ENCODE assay signal across 22 cellular contexts in genomic region chr14:48665077-48665784, GRCh38.
DNase-seq lines count a peak whose midpoint lies in the region; ATAC-seq and TF ChIP-seq lines count a peak whose summit lies in the region.
"Had no signal": no experiment of that assay in that cellular context is flagged by ENCODE, and none has a peak within 500 bp of the region (broad histone marks: within the 10 kb centered on the region; RNA-seq: fewer than 3 reads in every experiment).

No MANE protein-coding gene starts in this region.

- H3K4me3 ChIP-seq in SU-DHL-6 (ENCODE audit: insufficient read depth, low read length, poor library complexity, severe bottlenecking) (no peak overlapping the region), fibroblast of pulmonary artery (replicated peaks; ENCODE audit: low read depth, low read length) (no peak overlapping the region)
- H3K4me3 ChIP-seq: SK-N-MC had no signal

- no peak overlapping the region for H3K27ac ChIP-seq in SU-DHL-6 (ENCODE audit: low read depth, low read length)
- H3K27ac ChIP-seq: C4-2B, SK-N-MC had no signal

- H3K27me3 ChIP-seq in SU-DHL-6 (ENCODE audit: low read length), result no peaks in the 10 kb centered on the region

- no peaks in the 10 kb centered on the region for H3K79me2 ChIP-seq in SU-DHL-6 (ENCODE audit: insufficient read depth, low read length)

- no peaks in the 10 kb centered on the region for H3K9me2 ChIP-seq in SU-DHL-6 (replicated peaks; ENCODE audit: insufficient read depth, low read length)

- H2AFZ ChIP-seq in SU-DHL-6 (ENCODE audit: low read depth, low read length, severe bottlenecking), result peak overlapping the region; percentile 43

- H3K4me2 ChIP-seq in SU-DHL-6 (ENCODE audit: low read depth, low read length, poor library complexity, severe bottlenecking), result no peak overlapping the region

- H3F3A ChIP-seq in SU-DHL-6 (ENCODE audit: insufficient read depth), result no peaks in the 10 kb centered on the region

- no peaks in the 10 kb centered on the region for H4K20me1 ChIP-seq in SU-DHL-6 (ENCODE audit: low read depth, low read length)

- peak; percentile 20 for DNase-seq in HT1080 (ENCODE audit: low read depth)
- peak; percentile 0 for DNase-seq in fibroblast of pulmonary artery (ENCODE audit: low read depth)
- peak; percentile 26 for DNase-seq in non-pigmented ciliary epithelial cell (ENCODE audit: low read depth)
- DNase-seq in NCI-H187 (lab: John Stamatoyannopoulos, UW), result no peak
- no peak for DNase-seq in NK-92 treated with Interleukin-12 subunit alpha and Interleukin-12 subunit beta, amount 100 ng/mL, for 24 hours (lab: John Stamatoyannopoulos, UW)
- DNase-seq: DMS53, GDM1, KG1, NCI-H1092 treated with DMSO at 0.1 percent for 48 hours, NCI-H146, NCI-H2029 treated with DMSO at 0.1 percent for 48 hours, NCI-H524 treated with DMSO at 0.1 percent for 48 hours, NCI-H82, OCI-M1, RPMI8226, SHP77 treated with DMSO at 0.1 percent for 48 hours had no signal

- ATAC-seq in HG02885 (IDR thresholded peaks at IDR 0.05; ENCODE audit: poor library complexity, unreplicated experiment) (no peak), HG02763 (IDR thresholded peaks at IDR 0.05; ENCODE audit: unreplicated experiment) (no peak)
- ATAC-seq: HepG2 had no signal

- H3K36me3 ChIP-seq in SU-DHL-6 (ENCODE audit: low read length), result no peaks in the 10 kb centered on the region

- H3K9ac ChIP-seq in SU-DHL-6 (ENCODE audit: low read length), result no peak overlapping the region

- no peaks in the 10 kb centered on the region; the same call in 1 of the 2 replicates for H3K9me3 ChIP-seq in SU-DHL-6 (ENCODE audit: insufficient read depth, low read length)

- TF ChIP-seq CTCF in SU-DHL-6 (IDR thresholded peaks at IDR 0.05; ENCODE audit: insufficient read depth, low read length, poor library complexity, severe bottlenecking) (no peak), fibroblast of pulmonary artery (IDR thresholded peaks at IDR 0.05; ENCODE audit: low read length, missing control alignments) (no peak)

Comparison
In these comparisons a context has a peak if more than half of its experiments do, and no peak if none do; other contexts are left out.
1. DNase-seq: peak in HT1080 (single experiment), fibroblast of pulmonary artery (single experiment) and non-pigmented ciliary epithelial cell (single experiment); none in NCI-H187 (0 of 2) and NK-92 treated with Interleukin-12 subunit alpha and Interleukin-12 subunit beta, amount 100 ng/mL, for 24 hours (single experiment).